In the genomic region with DNA sequence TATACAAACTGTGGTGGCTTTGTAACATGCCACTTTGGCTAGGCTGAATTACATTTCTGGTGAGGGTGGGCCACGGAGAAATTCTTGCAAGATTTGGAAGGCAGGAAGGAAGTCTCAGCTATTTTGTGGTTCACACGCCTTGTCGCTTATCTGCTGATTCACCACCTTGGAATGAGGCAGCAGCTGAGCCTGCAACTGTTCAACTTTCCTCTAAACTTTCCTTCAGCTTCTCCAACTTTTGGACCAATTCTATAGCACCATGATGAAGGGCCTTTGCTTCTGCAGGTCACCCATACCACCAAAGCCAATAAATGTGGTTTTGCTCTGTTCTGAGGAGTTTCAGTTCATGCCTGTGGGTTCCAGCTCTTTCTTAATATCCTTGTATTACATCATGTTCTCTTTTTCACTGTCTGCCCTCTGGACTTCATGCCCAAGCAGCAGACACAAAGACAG, we compare ENCODE assay signal across 9 cellular contexts.
A peak's percentile ranks its signal among the peaks of the same experiment; 100 is the strongest.
DNase-seq lines count a peak whose midpoint lies in the region; ATAC-seq and TF ChIP-seq lines count a peak whose summit lies in the region.
"Had no signal": no experiment of that assay in that cellular context is flagged by ENCODE, and none has a peak within 500 bp of the region (broad histone marks: within the 10 kb centered on the region; RNA-seq: fewer than 3 reads in every experiment).

No MANE protein-coding gene starts in this region.

- peaks cover 0 to 14% (median 5%) of the 10 kb centered on the region in 7 donors for H3K4me1 Mint-ChIP-seq in naive thymus-derived CD4-positive, alpha-beta T cell

- peaks cover 0 to 11% (median 0%) of the 10 kb centered on the region in 5 donors for H3K27me3 Mint-ChIP-seq in naive thymus-derived CD4-positive, alpha-beta T cell

- intact Hi-C loops in naive thymus-derived CD4-positive, alpha-beta T cell (cut with micrococcal nuclease): no loop called here

- POLR2A ChIA-PET in naive thymus-derived CD4-positive, alpha-beta T cell (lab: Charles Lee): no interaction called here

- DNase-seq in Caki2 (ENCODE audit: low read depth) (peak; percentile 84), NCI-H460 (ENCODE audit: extremely low read depth, low read depth) (peak; percentile 82), coronary artery (ENCODE audit: low spot score) (peak; percentile 79), NCI-H1930 (lab: John Stamatoyannopoulos, UW) (no peak), hippocampal formation (lab: John Stamatoyannopoulos, UW) (no peak)
- DNase-seq in naive thymus-derived CD4-positive, alpha-beta T cell: no peak

- H3K9me3 ChIP-seq in naive thymus-derived CD4-positive, alpha-beta T cell (ENCODE audit: control insufficient read depth in 2 of 3, low read length in 3 of 3): no peaks in the 10 kb centered on the region
- H3K9me3 ChIP-seq: gastrocnemius medialis had no signal

- H3K9me3 Mint-ChIP-seq in naive thymus-derived CD4-positive, alpha-beta T cell: peaks cover 0 to 6% (median 0%) of the 10 kb centered on the region in 11 donors

- peak overlapping the region; percentile 50 to 76 for H3K27ac ChIP-seq in coronary artery
- no peak overlapping the region for H3K27ac ChIP-seq in naive thymus-derived CD4-positive, alpha-beta T cell (ENCODE audit: low read depth, low read length)
- H3K27ac ChIP-seq: gastrocnemius medialis had no signal

- peak overlapping the region in 1 of 10 donors; percentile 32 for H3K4me3 Mint-ChIP-seq in naive thymus-derived CD4-positive, alpha-beta T cell

- H3K36me3 ChIP-seq in naive thymus-derived CD4-positive, alpha-beta T cell (ENCODE audit: control insufficient read depth in 2 of 3, insufficient read depth in 3 of 3, low read length in 3 of 3): no peaks in the 10 kb centered on the region
- H3K36me3 ChIP-seq: gastrocnemius medialis had no signal

- TF ChIP-seq CTCF in coronary artery (IDR thresholded peaks at IDR 0.05): no peak

- CTCF ChIA-PET in naive thymus-derived CD4-positive, alpha-beta T cell (lab: Charles Lee): no interaction called here

- H3K36me3 Mint-ChIP-seq in naive thymus-derived CD4-positive, alpha-beta T cell: no peaks in the 10 kb centered on the region

- peak; percentile 72 for ATAC-seq in naive thymus-derived CD4-positive, alpha-beta T cell
- ATAC-seq in HG02938 (IDR thresholded peaks at IDR 0.05; ENCODE audit: unreplicated experiment) (no peak), HG02798 (IDR thresholded peaks at IDR 0.05; ENCODE audit: poor library complexity, unreplicated experiment) (no peak)

- H3K4me1 ChIP-seq in naive thymus-derived CD4-positive, alpha-beta T cell (ENCODE audit: control insufficient read depth in 2 of 2, insufficient read depth in 2 of 2, low read length in 2 of 2): peaks cover 0 to 10% of the 10 kb centered on the region in 2 donors
- H3K4me1 ChIP-seq: gastrocnemius medialis had no signal

- H3K27me3 ChIP-seq in naive thymus-derived CD4-positive, alpha-beta T cell (ENCODE audit: control insufficient read depth in 2 of 2, insufficient read depth in 2 of 2, low read length in 2 of 2): no peaks in the 10 kb centered on the region
- H3K27me3 ChIP-seq: gastrocnemius medialis had no signal

- H3K27ac Mint-ChIP-seq in naive thymus-derived CD4-positive, alpha-beta T cell: no peak overlapping the region

- in situ Hi-C loops in Caki2 (cut with HindIII; ENCODE audit: low pct_unique_long_range_greater_than_20kb, low sequenced_read_pairs): no loop called here

- no peak overlapping the region for H3K4me3 ChIP-seq in coronary artery
- no peak overlapping the region for H3K4me3 ChIP-seq in naive thymus-derived CD4-positive, alpha-beta T cell (ENCODE audit: low read length)
- H3K4me3 ChIP-seq: gastrocnemius medialis had no signal

Comparison
In these comparisons a context has a peak if more than half of its experiments do, and no peak if none do; other contexts are left out.
1. DNase-seq: peak in Caki2 (single experiment), NCI-H460 (single experiment) and coronary artery (single experiment); none in naive thymus-derived CD4-positive, alpha-beta T cell (0 of 9), NCI-H1930 (0 of 2) and hippocampal formation (0 of 2).